Comparison of ENCODE assay signal across 8 cellular contexts in genomic region chr10:35080261-35080660, GRCh38. TPM values are rescaled to one million over a fixed set of nuclear protein-coding genes. Genes with fewer than 3 reads are reported as not detected.
DNase-seq lines count a peak whose midpoint lies in the region; ATAC-seq, FAIRE-seq and TF ChIP-seq lines count a peak whose summit lies in the region.
"Not testable (repeated sequence)": the region's sequence is repeated elsewhere in the genome, so short reads cannot be mapped to it uniquely, and the experiment has no call there.

No MANE protein-coding gene starts in this region.

- RAD21 ChIA-PET in HCT116 (lab: Charles Lee; ENCODE audit: low non-redundant PET in 1 of 2, low total read pairs in 2 of 2, uncharacterized antibody in 2 of 2, unreplicated experiment in 2 of 2), result not testable (repeated sequence)

- H4K20me1 ChIP-seq in HCT116 (ENCODE audit: insufficient read depth); keratinocyte (ENCODE audit: control insufficient read depth, extremely low read depth, insufficient read depth, low read length): not testable (repeated sequence)
- H4K20me1 ChIP-seq in IMR-90 (ENCODE audit: insufficient read depth, low read length) (peaks cover 35% of the 10 kb centered on the region; the same call in 1 of the 2 replicates), osteoblast (ENCODE audit: insufficient read depth, low read length) (peaks cover 31% of the 10 kb centered on the region)

- not testable (repeated sequence) for H4K5ac ChIP-seq in IMR-90 (ENCODE audit: low read depth, low read length)

- not testable (repeated sequence) for H2BK120ac ChIP-seq in IMR-90 (ENCODE audit: low read depth, low read length)

- H3K4me2 ChIP-seq in A549 (peak overlapping the region; percentile 60), HCT116 (ENCODE audit: low read length) (peak overlapping the region; percentile 12; the same call in 1 of the 2 replicates)
- not testable (repeated sequence) for H3K4me2 ChIP-seq in IMR-90 (ENCODE audit: low read depth, low read length); keratinocyte (ENCODE audit: control insufficient read depth, extremely low read depth, insufficient read depth, low read depth, low read length); osteoblast (ENCODE audit: insufficient read depth, low read length)

- DNase-seq in A549 (ENCODE audit: low read depth in 1 of 2, low spot score in 1 of 2); HCT116 (ENCODE audit: low read depth, low spot score); IMR-90; RWPE2 (ENCODE audit: low spot score); brain microvascular endothelial cell; keratinocyte (ENCODE audit: low read depth, low spot score); osteoblast (ENCODE audit: insufficient read length, low spot score, missing footprints); substantia nigra (lab: John Stamatoyannopoulos, UW): not testable (repeated sequence)

- H2AK9ac ChIP-seq in IMR-90 (replicated peaks; ENCODE audit: low read depth, low read length, poor library complexity), result not testable (repeated sequence)

- H3K9me2 ChIP-seq in HCT116 (ENCODE audit: insufficient read depth), result not testable (repeated sequence)

- CTCF ChIA-PET in A549 (lab: Yijun Ruan, JAX) (interaction anchor here (0.9 to 1.4 kb wide), 2 partner anchors 22 to 86 kb away, joined by 3 read pairs; no protein-coding TSS in a partner anchor), IMR-90 (lab: Yijun Ruan, JAX) (interaction anchor here (0.6 kb wide), 1 partner anchor 17 kb away, joined by 4 read pairs; no protein-coding TSS in a partner anchor)
- CTCF ChIA-PET in HCT116 (lab: Charles Lee), result not testable (repeated sequence)

- not testable (repeated sequence) for FAIRE-seq in A549 (lab: Jason Lieb, UNC); keratinocyte (lab: Jason Lieb, UNC)

- H3K36me3 ChIP-seq in HCT116 (ENCODE audit: control insufficient read depth in 1 of 2, insufficient read depth in 2 of 2, low read length in 2 of 2); IMR-90 (ENCODE audit: control insufficient read depth, insufficient read depth, low read length); brain microvascular endothelial cell (replicated peaks); keratinocyte (ENCODE audit: control insufficient read depth in 2 of 2, extremely low read depth in 1 of 2, insufficient read depth in 2 of 2, low read length in 2 of 2); osteoblast (ENCODE audit: insufficient read depth, low read length): not testable (repeated sequence)
- peaks cover 25% of the 10 kb centered on the region for H3K36me3 ChIP-seq in RWPE2 (ENCODE audit: low read depth)

- not testable (repeated sequence) for H2AFZ ChIP-seq in HCT116 (ENCODE audit: low read depth, low read length, poor library complexity, severe bottlenecking); IMR-90 (replicated peaks; ENCODE audit: low read length, poor library complexity); keratinocyte (ENCODE audit: control insufficient read depth, low read length); osteoblast (ENCODE audit: low read length)

- H2BK20ac ChIP-seq in IMR-90 (ENCODE audit: low read depth, low read length), result not testable (repeated sequence)

- POLR2A ChIA-PET in A549 (lab: Yijun Ruan, JAX), result interaction anchor here (1.9 kb wide), 1 partner anchor 46 kb away, joined by 5 read pairs; the partner anchor contains the start of gene CREM
- POLR2A ChIA-PET in HCT116 (lab: Charles Lee), result interaction anchor here (0.6 kb wide), 1 partner anchor 493 kb away, joined by 3 read pairs; no protein-coding TSS in a partner anchor
- POLR2A ChIA-PET in IMR-90 (lab: Charles Lee; ENCODE audit: unreplicated experiment), result not testable (repeated sequence)

- H3K79me2 ChIP-seq in HCT116 (ENCODE audit: insufficient read depth, low read length) (peaks cover 71% of the 10 kb centered on the region), keratinocyte (ENCODE audit: control insufficient read depth, insufficient read depth, low read length) (peaks cover 67% of the 10 kb centered on the region), osteoblast (ENCODE audit: insufficient read depth, low read length) (peaks cover 86% of the 10 kb centered on the region)

- not testable (repeated sequence) for H3K23ac ChIP-seq in IMR-90 (ENCODE audit: low read depth, low read length)

- H3K4me3 ChIP-seq in A549; HCT116 (replicated peaks in 1 of 2; ENCODE audit: low read depth in 1 of 2, low read length in 2 of 2); IMR-90 (ENCODE audit: insufficient read depth, low read depth, low read length); RWPE2 (ENCODE audit: severe bottlenecking); brain microvascular endothelial cell (ENCODE audit: low read depth, low read length); keratinocyte (ENCODE audit: control insufficient read depth in 2 of 3, extremely low read depth in 1 of 3, insufficient read depth in 2 of 3, low read depth in 1 of 3, low read length in 3 of 3); osteoblast (ENCODE audit: insufficient read depth, low read length): not testable (repeated sequence)

- peaks cover 14% of the 10 kb centered on the region for H3K9me3 ChIP-seq in A549
- H3K9me3 ChIP-seq in HCT116 (ENCODE audit: control insufficient read depth in 1 of 2, insufficient read depth in 1 of 2, low read depth in 1 of 2, low read length in 2 of 2); IMR-90 (ENCODE audit: control insufficient read depth, insufficient read depth, low read length); RWPE2 (ENCODE audit: severe bottlenecking); keratinocyte (ENCODE audit: control insufficient read depth, low read depth, low read length); osteoblast (ENCODE audit: low read depth, low read length): not testable (repeated sequence)

- not testable (repeated sequence) for H3K56ac ChIP-seq in IMR-90 (ENCODE audit: extremely low read depth, insufficient read depth, low read length)

- dilution Hi-C loops in IMR-90 (cut with HindIII; ENCODE audit: low sequenced_read_pairs, unreplicated experiment); keratinocyte (cut with MboI; ENCODE audit: extremely low pct_ligation_motif_present, low sequenced_read_pairs): not testable (repeated sequence)

- H3K27me3 ChIP-seq in HCT116 (ENCODE audit: insufficient read depth, low read length); IMR-90 (ENCODE audit: control insufficient read depth, insufficient read depth, low read length); RWPE2 (ENCODE audit: insufficient read depth, poor library complexity, severe bottlenecking); brain microvascular endothelial cell (replicated peaks); keratinocyte (ENCODE audit: control insufficient read depth, extremely low read depth, insufficient read depth, low read length); osteoblast (ENCODE audit: insufficient read depth, low read length): not testable (repeated sequence)

- WGBS in A549 (ENCODE audit: missing lambda C conversion rate), result 100% methylated on average over 1 of the region's 1 CpG
- WGBS in IMR-90 (ENCODE audit: extremely low coverage in 2 of 2, insufficient read length in 1 of 2), 2 experiments, result no CpG with 5 or more reads among the region's 1 CpG

- not testable (repeated sequence) for TF ChIP-seq RAD21 in A549 (conservative IDR thresholded peaks at IDR 0.05 in 1 of 2, IDR thresholded peaks at IDR 0.05 in 1 of 2); HCT116 (IDR thresholded peaks at IDR 0.05; ENCODE audit: low read depth); IMR-90 (IDR thresholded peaks at IDR 0.05; ENCODE audit: low read length)

- not testable (repeated sequence) for H2BK5ac ChIP-seq in IMR-90 (ENCODE audit: low read depth, low read length, poor library complexity, severe bottlenecking)

- intact Hi-C loops in HCT116 (cut with micrococcal nuclease); IMR-90 (cut with micrococcal nuclease): not testable (repeated sequence)

- not testable (repeated sequence) for H2BK15ac ChIP-seq in IMR-90 (ENCODE audit: low read depth, low read length)

- not testable (repeated sequence) for H2AK5ac ChIP-seq in IMR-90 (ENCODE audit: low read depth, low read length)

- not testable (repeated sequence) for H3K14ac ChIP-seq in IMR-90 (replicated peaks; ENCODE audit: low read depth, low read length)

- peak overlapping the region; percentile 71 to 79 for H3K27ac ChIP-seq in A549
- not testable (repeated sequence) for H3K27ac ChIP-seq in HCT116 (ENCODE audit: low read depth, low read length); IMR-90 (ENCODE audit: insufficient read depth, low read length)
- H3K27ac ChIP-seq in RWPE2 (ENCODE audit: poor library complexity, severe bottlenecking), result peak overlapping the region; percentile 29
- H3K27ac ChIP-seq in brain microvascular endothelial cell, result peak overlapping the region; percentile 51
- H3K27ac ChIP-seq in keratinocyte (ENCODE audit: control insufficient read depth, insufficient read depth, low read length), result peak overlapping the region; percentile 20
- peak overlapping the region; percentile 21 for H3K27ac ChIP-seq in osteoblast (ENCODE audit: low read depth, low read length)
- peak overlapping the region; percentile 13 for H3K27ac ChIP-seq in substantia nigra (ENCODE audit: low read depth, low read length, poor library complexity, severe bottlenecking)

- ATAC-seq in A549, result 0 out of 6 replicates have a peak, but pooled peaks of 1 of the 2 experiments have one; percentile 31
- not testable (repeated sequence) for ATAC-seq in HCT116; IMR-90 (ENCODE audit: low read depth); RWPE2 (ENCODE audit: low read depth)

- not testable (repeated sequence) for TF ChIP-seq POLR2A in A549 (IDR thresholded peaks at IDR 0.05; ENCODE audit: low read length); HCT116 (IDR thresholded peaks at IDR 0.05; ENCODE audit: borderline replicate concordance, extremely low read depth, insufficient read depth, insufficient read length); IMR-90 (IDR thresholded peaks at IDR 0.05; ENCODE audit: low read depth, low read length)

- in situ Hi-C loops in IMR-90 (cut with MboI; ENCODE audit: low sequenced_read_pairs); brain microvascular endothelial cell (cut with HindIII; ENCODE audit: low pct_ligation_motif_present, low sequenced_read_pairs): not testable (repeated sequence)

- H3K18ac ChIP-seq in IMR-90 (ENCODE audit: low read depth, low read length), result not testable (repeated sequence)

- peaks cover 17 to 61% of the 10 kb centered on the region in 2 experiments for H3K79me1 ChIP-seq in IMR-90 (ENCODE audit: low read depth in 1 of 2, low read length in 2 of 2)

- not testable (repeated sequence) for BruUV-seq in HCT116 (replicated peaks; lab: Mats Ljungman, UMichigan); IMR-90 (replicated peaks; lab: Mats Ljungman, UMichigan)

- TF ChIP-seq CTCF in A549 (IDR thresholded peaks at IDR 0.05); HCT116 (IDR thresholded peaks at IDR 0.05 in 2 of 3, conservative IDR thresholded peaks at IDR 0.05 in 1 of 3; ENCODE audit: borderline replicate concordance in 1 of 3, insufficient read depth in 1 of 3, low read depth in 2 of 3, low read length in 2 of 3); IMR-90 (conservative IDR thresholded peaks at IDR 0.05; ENCODE audit: low read depth, low read length); RWPE2 (IDR thresholded peaks at IDR 0.05; ENCODE audit: poor library complexity, severe bottlenecking); brain microvascular endothelial cell (IDR thresholded peaks at IDR 0.05; ENCODE audit: low read depth, low read length, missing control alignments); keratinocyte (optimal IDR thresholded peaks at IDR 0.05 in 1 of 3, IDR thresholded peaks at IDR 0.05 in 1 of 3, conservative IDR thresholded peaks at IDR 0.05 in 1 of 3; ENCODE audit: extremely low read depth in 1 of 3, insufficient read depth in 2 of 3, low read length in 3 of 3); osteoblast (IDR thresholded peaks at IDR 0.05; ENCODE audit: extremely low read depth, low read depth, low read length): not testable (repeated sequence)

- H3K9me1 ChIP-seq in IMR-90 (ENCODE audit: insufficient read depth, low read length); keratinocyte (ENCODE audit: control insufficient read depth, extremely low read depth, insufficient read depth, low read length): not testable (repeated sequence)

- peaks cover 18% of the 10 kb centered on the region for H3K4me1 ChIP-seq in A549
- not testable (repeated sequence) for H3K4me1 ChIP-seq in HCT116 (ENCODE audit: control insufficient read depth in 1 of 2, insufficient read depth in 2 of 2, low read length in 2 of 2); IMR-90 (ENCODE audit: control insufficient read depth, insufficient read depth, low read length)
- H3K4me1 ChIP-seq in RWPE2 (ENCODE audit: insufficient read depth, poor library complexity, severe bottlenecking), result peaks cover 10% of the 10 kb centered on the region
- peaks cover 10% of the 10 kb centered on the region for H3K4me1 ChIP-seq in keratinocyte (ENCODE audit: control insufficient read depth, extremely low read depth, insufficient read depth, low read length)
- H3K4me1 ChIP-seq in osteoblast (ENCODE audit: insufficient read depth, low read length), result peaks cover 13% of the 10 kb centered on the region

- not testable (repeated sequence) for H3K9ac ChIP-seq in HCT116 (ENCODE audit: low read length); IMR-90 (ENCODE audit: low read depth, low read length); keratinocyte (ENCODE audit: control insufficient read depth, extremely low read depth, insufficient read depth, low read length)

- H3K4ac ChIP-seq in IMR-90 (ENCODE audit: low read depth, low read length), result not testable (repeated sequence)

- H4K91ac ChIP-seq in IMR-90 (ENCODE audit: insufficient read depth, low read depth, low read length), result peak overlapping the region; percentile 1; the same call in 1 of the 2 replicates

- not testable (repeated sequence) for H4K8ac ChIP-seq in IMR-90 (ENCODE audit: low read depth in 2 of 2, low read length in 2 of 2)

- TF ChIP-seq EP300 in A549 (IDR thresholded peaks at IDR 0.05), result not testable (repeated sequence)

RNA-seq across cellular contexts. Expression of gene CUL2, which starts 9.9 kb away (rescaled TPM):
- polyA plus RNA-seq in A549 (2011; rRNA removed), result 26.6 and 35.1 TPM in 2 replicates
- 7.7 and 8.2 TPM in 2 replicates for polyA plus RNA-seq in A549 (2012; cell fraction: cytosol; rRNA removed)
- 5.8 and 7.7 TPM in 2 replicates for polyA plus RNA-seq in A549 (2012; cell fraction: nucleus; rRNA removed)
- polyA plus RNA-seq in A549 (2017; fragmentation: RNase III; extraction: RNeasy Plus Mini Kit Qiagen cat#74134 plus additional on column Dnase treatment), result 26.8 to 28.8 TPM (median 27.8 TPM) in 3 replicates
- polyA minus RNA-seq in A549 (2011; rRNA and poly(A)+ RNA removed), result 11.9 and 13.0 TPM in 2 replicates
- 36.1 TPM for total RNA-seq in HCT116 (2021; ENCODE audit: unreplicated experiment)
- polyA plus RNA-seq in HCT116 (2012), result 9.8 and 15.2 TPM in 2 replicates
- total RNA-seq in IMR-90 (2012; rRNA removed), result 36.6 and 46.7 TPM in 2 replicates
- 14.2 and 18.9 TPM in 2 replicates for polyA plus RNA-seq in IMR-90 (2012; rRNA removed)
- 4.8 and 7.3 TPM in 2 replicates for polyA plus RNA-seq in IMR-90 (2012; cell fraction: cytosol; rRNA removed)
- 3.1 and 15.3 TPM in 2 replicates for polyA plus RNA-seq in IMR-90 (2012; cell fraction: nucleus; rRNA removed; ENCODE audit: low replicate concordance)
- 19.9 to 39.7 TPM (median 20.7 TPM) in 3 replicates for polyA plus RNA-seq in keratinocyte
- polyA plus RNA-seq in keratinocyte (2011; ENCODE audit: low read depth), result 29.9 TPM
- 12.7 and 25.9 TPM in 2 replicates for polyA plus RNA-seq in keratinocyte (2011; cell fraction: cytosol; rRNA removed)
- 21.3 and 27.4 TPM in 2 replicates for polyA plus RNA-seq in keratinocyte (2011; cell fraction: nucleus; rRNA removed)
- polyA plus RNA-seq in keratinocyte (2012; ENCODE audit: low replicate concordance), result 18.2 and 27.7 TPM in 2 replicates
- 6.5 to 35.3 TPM (median 10.7 TPM) in 3 replicates for polyA minus RNA-seq in keratinocyte
- polyA minus RNA-seq in keratinocyte (2011; cell fraction: cytosol; rRNA and poly(A)+ RNA removed), result 14.0 TPM
- 15.8 and 35.7 TPM in 2 replicates for polyA minus RNA-seq in keratinocyte (2011; cell fraction: nucleus; rRNA and poly(A)+ RNA removed)
- 29.0 and 32.7 TPM in 2 replicates for total RNA-seq in osteoblast

RNA-seq across cellular contexts. Expression of gene CREM, which starts 46.4 kb away (rescaled TPM):
- polyA plus RNA-seq in A549 (2011; rRNA removed) (94.5 and 112 TPM in 2 replicates), A549 (2017; fragmentation: RNase III; extraction: RNeasy Plus Mini Kit Qiagen cat#74134 plus additional on column Dnase treatment) (47.2 to 56.6 TPM (median 53.3 TPM) in 3 replicates), IMR-90 (2012; rRNA removed) (29.4 and 33.2 TPM in 2 replicates), keratinocyte (15.7 to 23.3 TPM (median 17.4 TPM) in 3 replicates)
- 38.7 and 43.8 TPM in 2 replicates for polyA plus RNA-seq in A549 (2012; cell fraction: cytosol; rRNA removed)
- 16.4 and 19.2 TPM in 2 replicates for polyA plus RNA-seq in A549 (2012; cell fraction: nucleus; rRNA removed)
- polyA minus RNA-seq in A549 (2011; rRNA and poly(A)+ RNA removed), result 27.7 and 33.3 TPM in 2 replicates
- total RNA-seq in HCT116 (2021; ENCODE audit: unreplicated experiment) (21.4 TPM), IMR-90 (2012; rRNA removed) (40.5 and 48.0 TPM in 2 replicates), osteoblast (16.6 and 19.7 TPM in 2 replicates)
- polyA plus RNA-seq in HCT116 (2012), result 23.5 and 23.6 TPM in 2 replicates
- polyA plus RNA-seq in IMR-90 (2012; cell fraction: cytosol; rRNA removed), result 21.7 and 24.4 TPM in 2 replicates
- 8.3 and 25.4 TPM in 2 replicates for polyA plus RNA-seq in IMR-90 (2012; cell fraction: nucleus; rRNA removed; ENCODE audit: low replicate concordance)
- 6.4 TPM for polyA plus RNA-seq in keratinocyte (2011; ENCODE audit: low read depth)
- 15.7 and 25.3 TPM in 2 replicates for polyA plus RNA-seq in keratinocyte (2011; cell fraction: cytosol; rRNA removed)
- polyA plus RNA-seq in keratinocyte (2011; cell fraction: nucleus; rRNA removed), result 10.7 and 11.0 TPM in 2 replicates
- polyA plus RNA-seq in keratinocyte (2012; ENCODE audit: low replicate concordance), result 10.5 and 14.7 TPM in 2 replicates
- 6.6 to 10.2 TPM (median 9.4 TPM) in 3 replicates for polyA minus RNA-seq in keratinocyte
- polyA minus RNA-seq in keratinocyte (2011; cell fraction: cytosol; rRNA and poly(A)+ RNA removed), result 22.8 TPM
- polyA minus RNA-seq in keratinocyte (2011; cell fraction: nucleus; rRNA and poly(A)+ RNA removed), result 6.1 and 6.7 TPM in 2 replicates
